8 cellular contexts compared by ENCODE assay signal in the genomic region with DNA sequence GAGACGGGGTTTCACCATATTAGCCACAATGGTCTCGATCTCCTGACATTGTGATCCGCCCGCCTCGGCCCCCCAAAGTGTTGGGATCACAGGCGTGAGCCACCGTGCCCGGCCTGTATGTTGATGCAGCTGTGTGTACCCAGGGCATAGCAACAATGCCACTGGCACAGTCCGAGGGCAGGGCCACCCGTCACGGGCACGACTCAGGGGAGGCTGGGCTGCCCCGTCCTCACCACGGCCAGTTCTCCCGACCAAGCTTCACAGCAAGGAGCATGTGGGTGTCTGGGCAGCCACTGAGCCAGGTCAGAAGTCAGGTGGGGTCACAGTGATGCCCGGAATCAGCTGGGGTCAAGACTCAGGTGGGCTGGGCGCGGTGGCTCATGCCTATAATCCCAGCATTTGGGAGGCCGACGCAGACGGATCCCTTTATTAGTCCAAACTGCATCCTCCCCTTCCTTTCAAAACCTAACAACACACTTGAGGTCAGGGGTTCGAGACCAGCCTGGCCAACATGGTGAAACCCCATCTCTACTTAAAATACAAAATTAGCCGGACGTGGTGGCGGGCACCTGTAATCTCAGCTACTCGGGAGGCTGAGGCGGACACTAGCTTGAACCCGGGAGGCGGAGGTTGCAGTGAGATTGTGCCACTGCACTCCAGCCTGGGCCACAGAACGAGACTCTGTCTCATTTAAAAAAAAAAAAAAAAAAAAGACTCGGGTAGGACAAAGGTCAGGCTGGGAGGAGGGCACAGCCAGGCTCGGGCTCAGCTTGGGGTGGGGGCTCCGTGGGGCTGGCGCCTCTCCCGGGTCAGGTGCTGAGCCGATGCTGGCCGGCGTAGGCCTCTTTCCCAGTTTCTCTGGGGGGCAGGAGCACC. TPM values are rescaled to one million over a fixed set of nuclear protein-coding genes. Genes with fewer than 3 reads are reported as not detected.
DNase-seq lines count a peak whose midpoint lies in the region; ATAC-seq, FAIRE-seq and TF ChIP-seq lines count a peak whose summit lies in the region.

No MANE protein-coding gene starts in this region.

- H3K27me3 ChIP-seq in right atrium auricular region (no peaks in the 10 kb centered on the region), bronchial epithelial cell (ENCODE audit: control insufficient read depth, insufficient read depth, low read length) (peaks cover 2% of the 10 kb centered on the region), vagina (no peaks in the 10 kb centered on the region)

- intact Hi-C loops in Right ventricle myocardium inferior (cut with DNase I) = loop anchor here (5.0 kb wide), 1 partner anchor 102 kb away; a partner anchor contains a TSS
- intact Hi-C loops in vagina (cut with DNase I) = no loop called here

- H3K4me3 Mint-ChIP-seq in mesothelial cell of epicardium = peak overlapping the region; percentile 77

- DNase-seq in right atrium auricular region (ENCODE audit: low spot score) (no peak), Right ventricle myocardium inferior (ENCODE audit: missing footprints) (no peak), bronchial epithelial cell (ENCODE audit: low read depth) (no peak), mesothelial cell of epicardium (ENCODE audit: low spot score in 2 of 2, unreplicated experiment in 2 of 2) (peak in 1 of 2 experiments; percentile 15), vagina (ENCODE audit: extremely low spot score in 2 of 2) (no peak), cerebellar cortex (ENCODE audit: low spot score) (no peak), dedifferentiated amniotic fluid mesenchymal stem cell (ENCODE audit: extremely low spot score) (no peak), ecto neural progenitor cell (ENCODE audit: low spot score) (no peak)

- H3K4me1 ChIP-seq in right atrium auricular region = peaks cover 0 to 29% of the 10 kb centered on the region in 2 donors
- H3K4me1 ChIP-seq in vagina = peaks cover 34% of the 10 kb centered on the region

- no peak for FAIRE-seq in bronchial epithelial cell (lab: Jason Lieb, UNC)

- TF ChIP-seq CTCF in right atrium auricular region (IDR thresholded peaks at IDR 0.05) = no peak
- no peak for TF ChIP-seq CTCF in bronchial epithelial cell (IDR thresholded peaks at IDR 0.05; ENCODE audit: insufficient read depth, low read length, severe bottlenecking)
- TF ChIP-seq CTCF in mesothelial cell of epicardium (IDR thresholded peaks at IDR 0.05; ENCODE audit: unreplicated experiment) = no peak
- no peak for TF ChIP-seq CTCF in vagina (IDR thresholded peaks at IDR 0.05)

- ATAC-seq in Right ventricle myocardium inferior = no peak

- peak overlapping the region; percentile 79 for H3K27ac Mint-ChIP-seq in mesothelial cell of epicardium

- peaks cover 1% of the 10 kb centered on the region for H3K36me3 ChIP-seq in right atrium auricular region
- peaks cover under 1% of the 10 kb centered on the region for H3K36me3 ChIP-seq in bronchial epithelial cell (ENCODE audit: control insufficient read depth, insufficient read depth, low read length)
- peaks cover 0 to 2% of the 10 kb centered on the region in 2 donors for H3K36me3 ChIP-seq in vagina

- no peak for TF ChIP-seq POLR2A in vagina (IDR thresholded peaks at IDR 0.05)

- H3K27me3 Mint-ChIP-seq in mesothelial cell of epicardium (ENCODE audit: low read depth) = peaks cover 1% of the 10 kb centered on the region

- H3K4me3 ChIP-seq in right atrium auricular region = peak overlapping the region; percentile 97 to 99
- peak overlapping the region; percentile 76 for H3K4me3 ChIP-seq in bronchial epithelial cell (ENCODE audit: low read depth, low read length)
- peak overlapping the region; percentile 91 to 95 for H3K4me3 ChIP-seq in vagina

- no peaks in the 10 kb centered on the region for H3K36me3 Mint-ChIP-seq in mesothelial cell of epicardium

- H3K27ac ChIP-seq in right atrium auricular region = peak overlapping the region; percentile 95 to 97
- peak overlapping the region; percentile 93 for H3K27ac ChIP-seq in vagina

- H3K4me1 Mint-ChIP-seq in mesothelial cell of epicardium = peaks cover 20% of the 10 kb centered on the region

- H3K9me3 ChIP-seq in right atrium auricular region (no peaks in the 10 kb centered on the region), vagina (no peaks in the 10 kb centered on the region)

- no peaks in the 10 kb centered on the region for H3K9me3 Mint-ChIP-seq in mesothelial cell of epicardium

RNA-seq across cellular contexts. Expression of a gene that starts 1.2 kb away (rescaled TPM):
- total RNA-seq in right atrium auricular region (10 to 100 TPM; 55.8 to 75.0 TPM), Right ventricle myocardium inferior (109 TPM), bronchial epithelial cell (143 and 169 TPM in 2 replicates), mesothelial cell of epicardium (98.1 to 106 TPM (median 99.5 TPM) in 3 replicates), vagina (62.6 TPM)

RNA-seq across cellular contexts. Expression of a gene that starts 13.5 kb away (rescaled TPM):
- total RNA-seq in right atrium auricular region = under 1 TPM in 1 of 2 donors, not detected in 1; 0.79 TPM
- not detected for total RNA-seq in Right ventricle myocardium inferior
- total RNA-seq in bronchial epithelial cell = not detected in 2 replicates
- 0.25 to 0.40 TPM (median 0.29 TPM) in 3 replicates for total RNA-seq in mesothelial cell of epicardium
- total RNA-seq in vagina = not detected

RNA-seq across cellular contexts. Expression of a gene that starts 23.1 kb away (rescaled TPM):
- total RNA-seq in right atrium auricular region = 10 to 100 TPM; 30.3 to 33.2 TPM
- 10.3 TPM for total RNA-seq in Right ventricle myocardium inferior
- total RNA-seq in bronchial epithelial cell = 16.8 and 23.2 TPM in 2 replicates
- 30.8 to 32.4 TPM (median 32.3 TPM) in 3 replicates for total RNA-seq in mesothelial cell of epicardium
- total RNA-seq in vagina = 39.5 TPM

RNA-seq across cellular contexts. Expression of a gene that starts 34.1 kb away (rescaled TPM):
- not detected for total RNA-seq in right atrium auricular region
- 0.19 TPM for total RNA-seq in Right ventricle myocardium inferior
- not detected in 2 replicates for total RNA-seq in bronchial epithelial cell
- total RNA-seq in mesothelial cell of epicardium = 0.75 to 1.1 TPM (median 0.98 TPM) in 3 replicates
- 0.49 TPM for total RNA-seq in vagina

RNA-seq across cellular contexts. Expression of a gene that starts 42.0 kb away (rescaled TPM):
- total RNA-seq in right atrium auricular region = 1,000 to 10,000 TPM; 1,033 to 1,569 TPM
- total RNA-seq in Right ventricle myocardium inferior = 1,651 TPM
- total RNA-seq in bronchial epithelial cell = 349 and 369 TPM in 2 replicates
- total RNA-seq in mesothelial cell of epicardium = 414 to 431 TPM (median 414 TPM) in 3 replicates
- total RNA-seq in vagina = 231 TPM
